In the genomic region with DNA sequence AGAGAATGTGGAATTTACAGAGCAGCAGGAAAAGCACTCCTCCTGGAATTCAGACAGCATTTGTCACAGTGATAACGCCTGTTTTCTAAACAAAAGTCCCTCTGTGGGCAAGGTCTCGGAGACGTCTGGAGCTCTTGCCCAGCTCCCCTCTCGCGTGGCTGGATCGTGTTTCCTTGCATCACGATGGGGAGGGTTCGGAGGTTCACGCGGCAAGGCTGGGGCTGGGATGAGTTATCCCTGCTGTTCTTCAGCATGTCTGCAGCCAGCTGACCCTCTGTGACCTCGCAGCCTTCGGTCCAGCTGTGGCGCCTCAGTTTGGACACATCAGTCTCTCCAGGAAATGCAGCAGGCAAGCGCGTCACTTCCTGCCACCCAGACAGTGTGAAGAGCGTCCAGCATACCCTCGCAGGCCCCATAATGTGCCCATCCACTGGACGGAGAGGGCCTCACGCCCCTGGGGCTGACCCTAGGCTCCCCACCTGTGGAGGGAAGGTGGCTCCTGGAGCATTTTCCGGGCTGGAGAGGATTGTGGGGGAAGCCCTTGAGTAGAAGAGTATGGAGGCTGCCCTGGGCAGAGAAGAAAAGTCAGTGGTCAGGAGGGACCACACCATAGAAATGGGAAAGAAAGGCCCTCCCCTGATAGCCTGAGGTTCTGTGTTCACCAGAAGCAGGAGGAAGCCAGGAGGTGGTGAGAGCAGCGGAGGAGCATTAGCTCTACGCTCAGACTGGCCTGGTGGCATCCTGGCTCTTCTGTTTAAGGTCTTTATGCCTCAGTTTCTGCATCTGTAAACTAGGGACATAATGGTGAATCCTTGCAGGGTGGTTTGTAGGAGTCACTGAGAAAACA, we compare ENCODE assay signal across 9 cellular contexts. TPM values are rescaled to one million over a fixed set of nuclear protein-coding genes. Genes with fewer than 3 reads are reported as not detected.
DNase-seq lines count a peak whose midpoint lies in the region; TF ChIP-seq lines count a peak whose summit lies in the region.
"Had no signal": no experiment of that assay in that cellular context is flagged by ENCODE, and none has a peak within 500 bp of the region (broad histone marks: within the 10 kb centered on the region; RNA-seq: fewer than 3 reads in every experiment).

No MANE protein-coding gene starts in this region.

- H3K36me3 Mint-ChIP-seq in nephron (ENCODE audit: low read depth), result no peaks in the 10 kb centered on the region

- no peak for TF ChIP-seq CTCF in fibroblast of mammary gland (conservative IDR thresholded peaks at IDR 0.05; ENCODE audit: control insufficient read depth, insufficient read depth, low read depth, low read length)
- no peak for TF ChIP-seq CTCF in nephron (IDR thresholded peaks at IDR 0.05; ENCODE audit: unreplicated experiment in 3 of 3)
- TF ChIP-seq CTCF in vagina (IDR thresholded peaks at IDR 0.05), result no peak

- peak overlapping the region; percentile 96 to 99 (median 98) for H3K27ac Mint-ChIP-seq in nephron

- no peaks in the 10 kb centered on the region for H3K9me3 Mint-ChIP-seq in nephron

- H3K27ac ChIP-seq in vagina, result peak overlapping the region; percentile 78

- H3K4me1 Mint-ChIP-seq in nephron, result peaks cover 89% of the 10 kb centered on the region

- no peak overlapping the region for H3K4me3 ChIP-seq in fibroblast of mammary gland (ENCODE audit: control insufficient read depth, low read depth, low read length)
- H3K4me3 ChIP-seq in vagina, result peak overlapping the region in 1 of 2 donors; percentile 7

- intact Hi-C loops in vagina (cut with DNase I), result no loop called here

- no peaks in the 10 kb centered on the region for H3K36me3 ChIP-seq in vagina

- peaks cover 38% of the 10 kb centered on the region for H3K4me1 ChIP-seq in vagina

- H3K27me3 Mint-ChIP-seq in nephron (ENCODE audit: low read depth), result peaks cover 10% of the 10 kb centered on the region

- peak; percentile 39 for DNase-seq in activated effector memory CD4-positive, alpha-beta T cell treated with anti-CD3 and anti-CD28 coated beads, Interleukin-2, amount 50 U/mL, for 16 hours
- no peak for DNase-seq in activated effector memory CD4-positive, alpha-beta T cell treated with Interleukin-2 at 50 U/mL for 16 hours
- DNase-seq in fibroblast of mammary gland (ENCODE audit: low read depth) (peak; percentile 91), vagina (ENCODE audit: extremely low spot score in 2 of 2) (peak in 1 of 2 donors; percentile 95), superior temporal gyrus (ENCODE audit: extremely low spot score) (no peak), NCI-H2081 (lab: John Stamatoyannopoulos, UW) (no peak)
- DNase-seq in effector CD8-positive, alpha-beta T cell (lab: John Stamatoyannopoulos, UW), result no peak
- DNase-seq: NCI-H146 had no signal

- TF ChIP-seq POLR2A in vagina (IDR thresholded peaks at IDR 0.05), result no peak

- H3K27me3 ChIP-seq in vagina, result no peaks in the 10 kb centered on the region

- no peaks in the 10 kb centered on the region for H3K9me3 ChIP-seq in vagina

- peak overlapping the region; percentile 2 to 71 (median 43) for H3K4me3 Mint-ChIP-seq in nephron

RNA-seq across cellular contexts. Expression of gene GLI2, which starts 30.5 kb away (rescaled TPM):
- 16.2 TPM for total RNA-seq in vagina

Comparison
In these comparisons a context has a peak if more than half of its experiments do, and no peak if none do; other contexts are left out.
1. DNase-seq: peak in activated effector memory CD4-positive, alpha-beta T cell treated with anti-CD3 and anti-CD28 coated beads, Interleukin-2, amount 50 U/mL, for 16 hours (single experiment) and fibroblast of mammary gland (single experiment); none in activated effector memory CD4-positive, alpha-beta T cell treated with Interleukin-2 at 50 U/mL for 16 hours (single experiment), effector CD8-positive, alpha-beta T cell (single experiment), superior temporal gyrus (single experiment) and NCI-H2081 (0 of 2).